Comparison of ENCODE assay signal across 9 cellular contexts in genomic region chr19:58021541-58022282, GRCh38. TPM values are rescaled to one million over a fixed set of nuclear protein-coding genes. Genes with fewer than 3 reads are reported as not detected.
DNase-seq lines count a peak whose midpoint lies in the region; ATAC-seq, FAIRE-seq and TF ChIP-seq lines count a peak whose summit lies in the region.
"Had no signal": no experiment of that assay in that cellular context is flagged by ENCODE, and none has a peak within 500 bp of the region (broad histone marks: within the 10 kb centered on the region; RNA-seq: fewer than 3 reads in every experiment).

No MANE protein-coding gene starts in this region.

- no peak overlapping the region for H3K27ac ChIP-seq in esophagus muscularis mucosa (replicated peaks in 1 of 4)

- CTCF ChIA-PET in WTC11 (lab: Charles Lee), result interaction anchor here (0.5 to 3.3 kb wide), 29 partner anchors 9 to 497 kb away, joined by 3 to 31 read pairs (median 4); partner anchors contain the start of genes ZNF135, ZNF329, ZNF417 and ZNF584

- no peak for TF ChIP-seq EP300 in esophagus muscularis mucosa (IDR thresholded peaks at IDR 0.05)

- no peak for TF ChIP-seq POLR2A in esophagus muscularis mucosa (IDR thresholded peaks at IDR 0.05; ENCODE audit: low read depth)

- H3K36me3 Mint-ChIP-seq in WTC11, result no peaks in the 10 kb centered on the region; the same call in 1 of the 2 replicates
- no peaks in the 10 kb centered on the region for H3K36me3 Mint-ChIP-seq in naive B cell

- POLR2A ChIA-PET in WTC11 (lab: Charles Lee), result interaction anchor here (0.8 to 1.2 kb wide), 7 partner anchors 17 to 133 kb away, joined by 3 to 6 read pairs (median 4); partner anchors contain the start of genes ZNF135 and ZNF329

- H3K36me3 ChIP-seq in esophagus muscularis mucosa, result no peaks in the 10 kb centered on the region

- H3K4me1 ChIP-seq in esophagus muscularis mucosa, result peaks cover 0 to 4% (median 2%) of the 10 kb centered on the region in 4 donors

- no peak overlapping the region; the same call in none of the 2 replicates for H3K27ac Mint-ChIP-seq in WTC11
- peak overlapping the region in 5 of 6 donors; percentile 11 to 95 (median 61) for H3K27ac Mint-ChIP-seq in naive B cell

- peaks cover 0 to 21% (median 0%) of the 10 kb centered on the region in 4 donors for H3K27me3 ChIP-seq in esophagus muscularis mucosa

- peaks cover 0 to 1% (median 0%) of the 10 kb centered on the region in 4 donors for H3K9me3 ChIP-seq in esophagus muscularis mucosa

- no peak overlapping the region for H3K4me3 ChIP-seq in esophagus muscularis mucosa

- H3K9me3 Mint-ChIP-seq in WTC11 (peaks cover 30% of the 10 kb centered on the region), naive B cell (peaks cover 0 to 10% (median 4%) of the 10 kb centered on the region in 7 donors)

- WGBS in esophagus muscularis mucosa, result 9% methylated on average over 10 of the region's 30 CpGs

- TF ChIP-seq CTCF in D721Med (IDR thresholded peaks at IDR 0.05; ENCODE audit: insufficient read depth, missing control alignments) (peak; percentile 89), LNCAP (IDR thresholded peaks at IDR 0.05) (peak; percentile 20; the same call in 1 of the 2 replicates), WTC11 (IDR thresholded peaks at IDR 0.05) (peak; percentile 74), esophagus muscularis mucosa (IDR thresholded peaks at IDR 0.05) (peak; percentile 69 to 85 (median 83))

- ATAC-seq in WTC11 (peak; percentile 99), naive B cell (ENCODE audit: low read depth in 2 of 2) (peak; percentile 99), GM19035 (IDR thresholded peaks at IDR 0.05; ENCODE audit: unreplicated experiment) (no peak)

- DNase-seq in D721Med (ENCODE audit: insufficient read length, low spot score) (peak; percentile 79), WTC11 (ENCODE audit: low spot score) (peak; percentile 84), esophagus muscularis mucosa (ENCODE audit: extremely low spot score) (no peak), naive B cell (peak; percentile 74), NOMO-1 treated with DMSO at 0.1 percent for 48 hours (lab: John Stamatoyannopoulos, UW; ENCODE audit: unreplicated experiment) (no peak), cortex of kidney (lab: John Stamatoyannopoulos, UW) (no peak)

- peaks cover 2% of the 10 kb centered on the region for H3K4me1 Mint-ChIP-seq in WTC11
- H3K4me1 Mint-ChIP-seq in naive B cell, result peaks cover 0 to 10% (median 7%) of the 10 kb centered on the region in 3 donors

- H3K4me3 Mint-ChIP-seq in WTC11 (no peak overlapping the region), naive B cell (peak overlapping the region in 2 of 8 donors; percentile 26 to 45)

- FAIRE-seq in D721Med (lab: Jason Lieb, UNC), result no peak

- intact Hi-C loops in esophagus muscularis mucosa (cut with DNase I), result loop anchor here (1.0 kb wide), 1 partner anchor 134 kb away; no protein-coding TSS in a partner anchor

- peaks cover 28% of the 10 kb centered on the region for H3K27me3 Mint-ChIP-seq in WTC11 (ENCODE audit: low read depth)
- H3K27me3 Mint-ChIP-seq in naive B cell, result peaks cover 0 to 6% (median 0%) of the 10 kb centered on the region in 3 donors

TF ChIP-seq in WTC11, 78 proteins besides CTCF, POLR2A, EP300 and RAD21:
- TF ChIP-seq NFYB (CRISPR knock-in tag; conservative IDR thresholded peaks at IDR 0.05; ENCODE audit: low read depth) (0 out of 2 replicates have a peak, but pooled peaks have one; percentile 12), GABPB1 (CRISPR knock-in tag; IDR thresholded peaks at IDR 0.05) (peak; percentile 65), FOXP1 (CRISPR knock-in tag; IDR thresholded peaks at IDR 0.05; ENCODE audit: borderline replicate concordance) (no peak)

RNA-seq across cellular contexts. Expression of gene ZSCAN1, which starts 12.1 kb away (rescaled TPM):
- total RNA-seq in WTC11 (2021) (0.69 to 1.3 TPM (median 0.78 TPM) in 3 replicates), esophagus muscularis mucosa (not detected)
- polyA plus RNA-seq in naive B cell (ENCODE audit: low read depth in 6 of 6), result not detected
- total RNA-seq: skeletal muscle tissue had no signal

RNA-seq across cellular contexts. Expression of gene ZNF606, which starts 19.1 kb away (rescaled TPM):
- total RNA-seq in WTC11 (2021) (24.5 to 26.2 TPM (median 26.1 TPM) in 3 replicates), esophagus muscularis mucosa (10 to 100 TPM in 3 of 4 donors, 1 to 10 TPM in 1; 7.6 to 23.3 (median 15.5) TPM)
- 10 to 100 TPM in 3 of 6 donors, 1 to 10 TPM in 3; 6.1 to 16.0 (median 9.3) TPM for polyA plus RNA-seq in naive B cell (ENCODE audit: low read depth in 6 of 6)

RNA-seq across cellular contexts. Expression of gene ZNF135, which starts 37.4 kb away (rescaled TPM):
- total RNA-seq in WTC11 (2021) (5.6 to 8.0 TPM (median 7.2 TPM) in 3 replicates), esophagus muscularis mucosa (1 to 10 TPM; 5.1 to 9.1 (median 6.6) TPM)
- polyA plus RNA-seq in naive B cell (ENCODE audit: low read depth in 6 of 6), result 10 to 100 TPM in 1 of 6 donors, 1 to 10 TPM in 4, not detected in 1; 4.2 to 11.1 (median 5.6) TPM

RNA-seq across cellular contexts. Expression of gene C19orf18, which starts 47.4 kb away (rescaled TPM):
- total RNA-seq in WTC11 (2021) (1.1 to 1.3 TPM (median 1.1 TPM) in 3 replicates), esophagus muscularis mucosa (under 1 TPM in 3 of 4 donors, not detected in 1; 0.40 to 0.84 (median 0.83) TPM)
- polyA plus RNA-seq in naive B cell (ENCODE audit: low read depth in 6 of 6), result under 1 TPM in 4 of 6 donors, not detected in 2; 0.41 to 0.89 (median 0.57) TPM
- total RNA-seq: skeletal muscle tissue had no signal

Comparison
In these comparisons a context has a peak if more than half of its experiments do, and no peak if none do; other contexts are left out.
1. DNase-seq: peak in D721Med (single experiment), WTC11 (single experiment) and naive B cell (single experiment); none in esophagus muscularis mucosa (single experiment), NOMO-1 treated with DMSO at 0.1 percent for 48 hours (single experiment) and cortex of kidney (single experiment).
2. CTCF ChIP-seq: peak in every context shown above with its lines; median percentile 89 in D721Med; 83 in esophagus muscularis mucosa; 74 in WTC11; 20 in LNCAP.